In genomic region chr11:130449996-130450419, GRCh38 we compare ENCODE assay signal across 9 cellular contexts. TPM values are rescaled to one million over a fixed set of nuclear protein-coding genes. Genes with fewer than 3 reads are reported as not detected.
DNase-seq lines count a peak whose midpoint lies in the region; ATAC-seq lines count a peak whose summit lies in the region.
"Had no signal": no experiment of that assay in that cellular context is flagged by ENCODE, and none has a peak within 500 bp of the region (broad histone marks: within the 10 kb centered on the region; RNA-seq: fewer than 3 reads in every experiment).

No MANE protein-coding gene starts in this region.

- H3K9me3 Mint-ChIP-seq in stimulated activated naive CD8-positive, alpha-beta T cell treated with anti-CD3 and anti-CD28 coated beads, Interleukin-15, amount 100 ng/mL, for 72 hours, result no peaks in the 10 kb centered on the region

- peaks cover 70% of the 10 kb centered on the region for H3K27me3 Mint-ChIP-seq in stimulated activated naive CD8-positive, alpha-beta T cell treated with anti-CD3 and anti-CD28 coated beads, Interleukin-15, amount 100 ng/mL, for 72 hours

- H3K4me3 ChIP-seq in muscle layer of colon (ENCODE audit: low read depth in 1 of 2, low read length in 2 of 2) (peak overlapping the region; percentile 71 to 83), aorta (ENCODE audit: low read length in 2 of 2) (no peak overlapping the region), Karpas-422 (ENCODE audit: low read length) (no peak overlapping the region)

- no peaks in the 10 kb centered on the region for H3K9me2 ChIP-seq in Karpas-422 (replicated peaks; ENCODE audit: insufficient read depth, low read length)

- ATAC-seq in stimulated activated naive CD8-positive, alpha-beta T cell treated with anti-CD3 and anti-CD28 coated beads, Interleukin-15, Interleukin-2, amounts not matched to agents 100 U/mL and 50 U/mL, for 24 hours, result no peak
- ATAC-seq in stimulated activated naive CD8-positive, alpha-beta T cell treated with anti-CD3 and anti-CD28 coated beads, Interleukin-15, amount 100 ng/mL, for 72 hours, result no peak
- peak; percentile 87 for ATAC-seq in aorta (ENCODE audit: low FRiP score)
- no peak for ATAC-seq in HG03342 (IDR thresholded peaks at IDR 0.05; ENCODE audit: unreplicated experiment)

- no peaks in the 10 kb centered on the region for H4K20me1 ChIP-seq in Karpas-422 (ENCODE audit: insufficient read depth, low read depth, low read length)

- H3K27me3 ChIP-seq in muscle layer of colon (ENCODE audit: control insufficient read depth in 1 of 2, insufficient read depth in 2 of 2, low read length in 2 of 2), result peaks cover 0 to 9% of the 10 kb centered on the region in 2 donors
- no peaks in the 10 kb centered on the region for H3K27me3 ChIP-seq in aorta (ENCODE audit: control insufficient read depth in 1 of 2, insufficient read depth in 2 of 2, low read length in 1 of 2)
- no peaks in the 10 kb centered on the region for H3K27me3 ChIP-seq in Karpas-422 (ENCODE audit: low read length)

- peak; percentile 10 for DNase-seq in stimulated activated naive CD8-positive, alpha-beta T cell treated with anti-CD3 and anti-CD28 coated beads, Interleukin-15, Interleukin-2, amounts not matched to agents 100 U/mL and 50 U/mL, for 24 hours
- DNase-seq in stimulated activated naive CD8-positive, alpha-beta T cell treated with anti-CD3 and anti-CD28 coated beads, Interleukin-15, amount 100 ng/mL, for 72 hours, result no peak
- DNase-seq in fibroblast of peridontal ligament (ENCODE audit: extremely low read depth) (peak; percentile 55), aorta (peak; percentile 89 to 95), Karpas-422 (no peak), NCI-H510A treated with DMSO at 0.1 percent for 48 hours (lab: John Stamatoyannopoulos, UW) (no peak)
- DNase-seq: DND-41 had no signal

- H3K4me2 ChIP-seq in Karpas-422 (ENCODE audit: low read depth, low read length, poor library complexity, severe bottlenecking), result no peak overlapping the region

- no peak overlapping the region for H2AFZ ChIP-seq in Karpas-422 (ENCODE audit: low read length)

- intact Hi-C loops in aorta (cut with DNase I), result loop anchor here (2.0 to 5.0 kb wide), 5 partner anchors 62 to 225 kb away; no protein-coding TSS in a partner anchor

- WGBS in aorta, 2 donors, result 3 to 4% methylated on average over 29 of the region's 29 CpGs

- H3K79me2 ChIP-seq in Karpas-422 (ENCODE audit: low read length), result no peaks in the 10 kb centered on the region

- H3K4me1 Mint-ChIP-seq in stimulated activated naive CD8-positive, alpha-beta T cell treated with anti-CD3 and anti-CD28 coated beads, Interleukin-15, amount 100 ng/mL, for 72 hours, result peaks cover 19% of the 10 kb centered on the region

- peak overlapping the region in 1 of 2 donors; percentile 62 for H3K4me3 Mint-ChIP-seq in stimulated activated naive CD8-positive, alpha-beta T cell treated with anti-CD3 and anti-CD28 coated beads, Interleukin-15, amount 100 ng/mL, for 72 hours

- H3K4me1 ChIP-seq in muscle layer of colon (ENCODE audit: insufficient read depth, low read length), result peaks cover 12% of the 10 kb centered on the region
- H3K4me1 ChIP-seq in aorta (ENCODE audit: control insufficient read depth in 1 of 2, insufficient read depth in 2 of 2, low read length in 2 of 2), result no peaks in the 10 kb centered on the region
- H3K4me1 ChIP-seq in Karpas-422 (ENCODE audit: low read length), result no peaks in the 10 kb centered on the region

- peak overlapping the region; percentile 6 for H3K27ac ChIP-seq in muscle layer of colon (ENCODE audit: low read depth, low read length)
- H3K27ac ChIP-seq in aorta (ENCODE audit: low read depth in 1 of 2, low read length in 2 of 2), result peak overlapping the region in 1 of 2 donors; percentile 80
- H3K27ac ChIP-seq in Karpas-422 (ENCODE audit: low read length), result no peak overlapping the region

- no peak overlapping the region for H3K27ac Mint-ChIP-seq in stimulated activated naive CD8-positive, alpha-beta T cell treated with anti-CD3 and anti-CD28 coated beads, Interleukin-15, amount 100 ng/mL, for 72 hours

- H3K9me3 ChIP-seq in muscle layer of colon (ENCODE audit: low read length) (no peaks in the 10 kb centered on the region), aorta (ENCODE audit: control insufficient read depth, low read length) (no peaks in the 10 kb centered on the region), Karpas-422 (ENCODE audit: low read length) (no peaks in the 10 kb centered on the region)

- H3K36me3 ChIP-seq in muscle layer of colon (ENCODE audit: insufficient read depth, low read length) (no peaks in the 10 kb centered on the region), aorta (ENCODE audit: control insufficient read depth in 1 of 2, insufficient read depth in 2 of 2, low read length in 1 of 2) (no peaks in the 10 kb centered on the region), Karpas-422 (ENCODE audit: insufficient read depth, low read length) (no peaks in the 10 kb centered on the region)

- H3K9ac ChIP-seq in muscle layer of colon (ENCODE audit: low read length), result no peak overlapping the region
- H3K9ac ChIP-seq in Karpas-422 (ENCODE audit: low read length), result no peak overlapping the region

RNA-seq across cellular contexts. Expression of gene ADAMTS15, which starts 1.6 kb away (rescaled TPM):
- total RNA-seq in aorta, result 10 to 100 TPM in 1 of 2 donors, 1 to 10 TPM in 1; 8.0 to 16.0 TPM
- 1 to 10 TPM; 1.9 to 4.6 TPM for polyA plus RNA-seq in aorta
- total RNA-seq in Karpas-422 (2014; rRNA removed; shearing (Covaris generic); ENCODE audit: low replicate concordance), result not detected in 2 replicates

RNA-seq across cellular contexts. Expression of gene ADAMTS8, which starts 21.6 kb away (rescaled TPM):
- 10 to 100 TPM in 1 of 2 donors, 1 to 10 TPM in 1; 8.7 to 64.9 TPM for total RNA-seq in aorta
- polyA plus RNA-seq in aorta, result 1 to 10 TPM; 3.3 to 5.7 TPM
- not detected in 2 replicates for total RNA-seq in Karpas-422 (2014; rRNA removed; shearing (Covaris generic); ENCODE audit: low replicate concordance)

Comparison
In these comparisons a context has a peak if more than half of its experiments do, and no peak if none do; other contexts are left out.
1. DNase-seq: peak in stimulated activated naive CD8-positive, alpha-beta T cell treated with anti-CD3 and anti-CD28 coated beads, Interleukin-15, Interleukin-2, amounts not matched to agents 100 U/mL and 50 U/mL, for 24 hours (single experiment), fibroblast of peridontal ligament (single experiment) and aorta (2 of 2); none in stimulated activated naive CD8-positive, alpha-beta T cell treated with anti-CD3 and anti-CD28 coated beads, Interleukin-15, amount 100 ng/mL, for 72 hours (0 of 2), Karpas-422 (single experiment) and NCI-H510A treated with DMSO at 0.1 percent for 48 hours (single experiment).
2. H3K4me3 ChIP-seq: peak in muscle layer of colon (2 of 2); none in aorta (0 of 2) and Karpas-422 (single experiment).